In genomic region chr9:32552172-32552872, GRCh38 we compare ENCODE assay signal across 1 cellular context.
A peak's percentile ranks its signal among the peaks of the same experiment; 100 is the strongest.
TF ChIP-seq lines count a peak whose summit lies in the region.

TSS of gene SMIM27 (plus strand) at chr9:32552327. CDS start at chr9:32552435, 108 bp downstream.
TSS of gene TOPORS (minus strand) at chr9:32552586. CDS start at chr9:32552436, 150 bp downstream.

TF ChIP-seq in HEK293, 187 proteins besides CTCF, POLR2A, EP300 and RAD21 (continued from another document and continues in another):
- TF ChIP-seq ZNF529 (tag by site-specific recombination; IDR thresholded peaks at IDR 0.05; ENCODE audit: insufficient replicate concordance) (no peak), ZNF555 (tag by site-specific recombination; conservative IDR thresholded peaks at IDR 0.05) (no peak), ZNF423 (tag by site-specific recombination; IDR thresholded peaks at IDR 0.05) (no peak), ZSCAN23 (tag by site-specific recombination; IDR thresholded peaks at IDR 0.05) (no peak), REPIN1 (tag by site-specific recombination; IDR thresholded peaks at IDR 0.05; ENCODE audit: low read depth) (no peak), ZBTB11 (tag by site-specific recombination; conservative IDR thresholded peaks at IDR 0.05; ENCODE audit: low read depth) (peak; percentile 94), ZNF362 (tag by site-specific recombination; IDR thresholded peaks at IDR 0.05) (0 out of 2 replicates have a peak, but pooled peaks have one; percentile 0), ZNF16 (tag by site-specific recombination; IDR thresholded peaks at IDR 0.05; ENCODE audit: low read depth) (no peak), ZNF175 (tag by site-specific recombination; IDR thresholded peaks at IDR 0.05) (no peak), ZBTB20 (tag by site-specific recombination; IDR thresholded peaks at IDR 0.05) (peak; percentile 94), ZEB2 (tag by site-specific recombination; IDR thresholded peaks at IDR 0.05) (peak; percentile 46; the same call in 1 of the 2 replicates), ZFP41 (tag by site-specific recombination; IDR thresholded peaks at IDR 0.05; ENCODE audit: borderline replicate concordance) (no peak), ZNF548 (tag by site-specific recombination; IDR thresholded peaks at IDR 0.05) (no peak), KLF1 (tag by site-specific recombination; IDR thresholded peaks at IDR 0.05) (no peak), ZIC2 (tag by site-specific recombination; IDR thresholded peaks at IDR 0.05) (no peak), ZBTB21 (tag by site-specific recombination; IDR thresholded peaks at IDR 0.05) (peak; percentile 43; the same call in 1 of the 2 replicates), SALL2 (tag by site-specific recombination; IDR thresholded peaks at IDR 0.05; ENCODE audit: borderline replicate concordance) (no peak), ZNF23 (tag by site-specific recombination; IDR thresholded peaks at IDR 0.05; ENCODE audit: borderline replicate concordance) (no peak), WT1 (tag by site-specific recombination; IDR thresholded peaks at IDR 0.05) (peak; percentile 51), ZNF629 (tag by site-specific recombination; IDR thresholded peaks at IDR 0.05) (peak; percentile 82), ZNF660 (tag by site-specific recombination; IDR thresholded peaks at IDR 0.05) (peak; percentile 76), YY2 (tag by site-specific recombination; IDR thresholded peaks at IDR 0.05) (peak; percentile 71), ZNF707 (tag by site-specific recombination; IDR thresholded peaks at IDR 0.05) (no peak), ZNF341 (tag by site-specific recombination; IDR thresholded peaks at IDR 0.05; ENCODE audit: low read depth) (peak; percentile 84), KLF8 (tag by site-specific recombination; IDR thresholded peaks at IDR 0.05) (peak; percentile 80), ZNF624 (tag by site-specific recombination; IDR thresholded peaks at IDR 0.05) (no peak), ZNF24 (tag by site-specific recombination; IDR thresholded peaks at IDR 0.05) (peak; percentile 76), ZNF138 (tag by site-specific recombination; IDR thresholded peaks at IDR 0.05; ENCODE audit: borderline replicate concordance) (no peak), GLIS2 (tag by site-specific recombination; IDR thresholded peaks at IDR 0.05) (peak; percentile 33; the same call in 1 of the 2 replicates), FEZF1 (tag by site-specific recombination; IDR thresholded peaks at IDR 0.05) (no peak), ZNF701 (tag by site-specific recombination; IDR thresholded peaks at IDR 0.05) (no peak), GLI2 (tag by site-specific recombination; IDR thresholded peaks at IDR 0.05; ENCODE audit: borderline replicate concordance, low read depth) (no peak), OSR2 (tag by site-specific recombination; IDR thresholded peaks at IDR 0.05) (0 out of 2 replicates have a peak, but pooled peaks have one; percentile 44), ZNF561 (tag by site-specific recombination; IDR thresholded peaks at IDR 0.05; ENCODE audit: borderline replicate concordance) (peak; percentile 56; the same call in 1 of the 2 replicates), ZNF48 (tag by site-specific recombination; IDR thresholded peaks at IDR 0.05) (no peak), ZNF488 (tag by site-specific recombination; IDR thresholded peaks at IDR 0.05) (no peak), ZNF302 (tag by site-specific recombination; IDR thresholded peaks at IDR 0.05; ENCODE audit: low read depth) (no peak), ZNF133 (tag by site-specific recombination; IDR thresholded peaks at IDR 0.05) (no peak), ZNF433 (tag by site-specific recombination; IDR thresholded peaks at IDR 0.05; ENCODE audit: low read depth) (no peak), BCL11B (tag by site-specific recombination; IDR thresholded peaks at IDR 0.05; ENCODE audit: low read depth) (no peak), SP3 (tag by site-specific recombination; IDR thresholded peaks at IDR 0.05) (peak; percentile 97), ZNF214 (tag by site-specific recombination; IDR thresholded peaks at IDR 0.05; ENCODE audit: borderline replicate concordance) (no peak)
- TF ChIP-seq, protein P1, sequence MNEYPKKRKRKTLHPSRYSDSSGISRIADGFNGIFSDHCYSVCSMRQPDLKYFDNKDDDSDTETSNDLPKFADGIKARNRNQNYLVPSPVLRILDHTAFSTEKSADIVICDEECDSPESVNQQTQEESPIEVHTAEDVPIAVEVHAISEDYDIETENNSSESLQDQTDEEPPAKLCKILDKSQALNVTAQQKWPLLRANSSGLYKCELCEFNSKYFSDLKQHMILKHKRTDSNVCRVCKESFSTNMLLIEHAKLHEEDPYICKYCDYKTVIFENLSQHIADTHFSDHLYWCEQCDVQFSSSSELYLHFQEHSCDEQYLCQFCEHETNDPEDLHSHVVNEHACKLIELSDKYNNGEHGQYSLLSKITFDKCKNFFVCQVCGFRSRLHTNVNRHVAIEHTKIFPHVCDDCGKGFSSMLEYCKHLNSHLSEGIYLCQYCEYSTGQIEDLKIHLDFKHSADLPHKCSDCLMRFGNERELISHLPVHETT (tag by site-specific recombination; IDR thresholded peaks at IDR 0.05) = peak; percentile 51; the same call in 1 of the 2 replicates
- TF ChIP-seq, protein P2, sequence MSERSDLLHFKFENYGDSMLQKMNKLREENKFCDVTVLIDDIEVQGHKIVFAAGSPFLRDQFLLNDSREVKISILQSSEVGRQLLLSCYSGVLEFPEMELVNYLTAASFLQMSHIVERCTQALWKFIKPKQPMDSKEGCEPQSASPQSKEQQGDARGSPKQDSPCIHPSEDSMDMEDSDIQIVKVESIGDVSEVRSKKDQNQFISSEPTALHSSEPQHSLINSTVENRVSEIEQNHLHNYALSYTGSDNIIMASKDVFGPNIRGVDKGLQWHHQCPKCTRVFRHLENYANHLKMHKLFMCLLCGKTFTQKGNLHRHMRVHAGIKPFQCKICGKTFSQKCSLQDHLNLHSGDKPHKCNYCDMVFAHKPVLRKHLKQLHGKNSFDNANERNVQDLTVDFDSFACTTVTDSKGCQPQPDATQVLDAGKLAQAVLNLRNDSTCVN (tag by site-specific recombination; optimal IDR thresholded peaks at IDR 0.05) = peak; percentile 60
- TF ChIP-seq, protein P3, sequence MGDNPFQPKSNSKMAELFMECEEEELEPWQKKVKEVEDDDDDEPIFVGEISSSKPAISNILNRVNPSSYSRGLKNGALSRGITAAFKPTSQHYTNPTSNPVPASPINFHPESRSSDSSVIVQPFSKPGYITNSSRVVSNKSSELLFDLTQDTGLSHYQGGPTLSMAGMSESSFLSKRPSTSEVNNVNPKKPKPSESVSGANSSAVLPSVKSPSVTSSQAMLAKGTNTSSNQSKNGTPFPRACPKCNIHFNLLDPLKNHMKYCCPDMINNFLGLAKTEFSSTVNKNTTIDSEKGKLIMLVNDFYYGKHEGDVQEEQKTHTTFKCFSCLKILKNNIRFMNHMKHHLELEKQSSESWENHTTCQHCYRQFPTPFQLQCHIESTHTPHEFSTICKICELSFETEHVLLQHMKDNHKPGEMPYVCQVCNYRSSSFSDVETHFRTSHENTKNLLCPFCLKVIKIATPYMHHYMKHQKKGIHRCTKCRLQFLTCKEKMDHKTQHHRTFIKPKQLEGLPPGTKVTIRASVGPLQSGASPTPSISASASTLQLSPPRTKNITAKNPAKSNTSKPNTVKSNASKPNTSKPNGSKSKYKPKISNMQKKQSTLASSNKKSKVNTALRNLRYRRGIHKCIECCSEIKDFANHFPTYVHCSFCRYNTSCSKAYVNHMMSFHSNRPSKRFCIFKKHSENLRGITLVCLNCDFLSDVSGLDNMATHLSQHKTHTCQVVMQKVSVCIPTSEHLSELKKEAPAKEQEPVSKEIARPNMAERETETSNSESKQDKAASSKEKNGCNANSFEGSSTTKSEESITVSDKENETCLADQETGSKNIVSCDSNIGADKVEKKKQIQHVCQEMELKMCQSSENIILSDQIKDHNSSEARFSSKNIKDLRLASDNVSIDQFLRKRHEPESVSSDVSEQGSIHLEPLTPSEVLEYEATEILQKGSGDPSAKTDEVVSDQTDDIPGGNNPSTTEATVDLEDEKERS (tag by site-specific recombination; IDR thresholded peaks at IDR 0.05) = no peak
- TF ChIP-seq, protein P4, sequence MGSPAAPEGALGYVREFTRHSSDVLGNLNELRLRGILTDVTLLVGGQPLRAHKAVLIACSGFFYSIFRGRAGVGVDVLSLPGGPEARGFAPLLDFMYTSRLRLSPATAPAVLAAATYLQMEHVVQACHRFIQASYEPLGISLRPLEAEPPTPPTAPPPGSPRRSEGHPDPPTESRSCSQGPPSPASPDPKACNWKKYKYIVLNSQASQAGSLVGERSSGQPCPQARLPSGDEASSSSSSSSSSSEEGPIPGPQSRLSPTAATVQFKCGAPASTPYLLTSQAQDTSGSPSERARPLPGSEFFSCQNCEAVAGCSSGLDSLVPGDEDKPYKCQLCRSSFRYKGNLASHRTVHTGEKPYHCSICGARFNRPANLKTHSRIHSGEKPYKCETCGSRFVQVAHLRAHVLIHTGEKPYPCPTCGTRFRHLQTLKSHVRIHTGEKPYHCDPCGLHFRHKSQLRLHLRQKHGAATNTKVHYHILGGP (tag by site-specific recombination; IDR thresholded peaks at IDR 0.05) = no peak
- TF ChIP-seq, protein P5, sequence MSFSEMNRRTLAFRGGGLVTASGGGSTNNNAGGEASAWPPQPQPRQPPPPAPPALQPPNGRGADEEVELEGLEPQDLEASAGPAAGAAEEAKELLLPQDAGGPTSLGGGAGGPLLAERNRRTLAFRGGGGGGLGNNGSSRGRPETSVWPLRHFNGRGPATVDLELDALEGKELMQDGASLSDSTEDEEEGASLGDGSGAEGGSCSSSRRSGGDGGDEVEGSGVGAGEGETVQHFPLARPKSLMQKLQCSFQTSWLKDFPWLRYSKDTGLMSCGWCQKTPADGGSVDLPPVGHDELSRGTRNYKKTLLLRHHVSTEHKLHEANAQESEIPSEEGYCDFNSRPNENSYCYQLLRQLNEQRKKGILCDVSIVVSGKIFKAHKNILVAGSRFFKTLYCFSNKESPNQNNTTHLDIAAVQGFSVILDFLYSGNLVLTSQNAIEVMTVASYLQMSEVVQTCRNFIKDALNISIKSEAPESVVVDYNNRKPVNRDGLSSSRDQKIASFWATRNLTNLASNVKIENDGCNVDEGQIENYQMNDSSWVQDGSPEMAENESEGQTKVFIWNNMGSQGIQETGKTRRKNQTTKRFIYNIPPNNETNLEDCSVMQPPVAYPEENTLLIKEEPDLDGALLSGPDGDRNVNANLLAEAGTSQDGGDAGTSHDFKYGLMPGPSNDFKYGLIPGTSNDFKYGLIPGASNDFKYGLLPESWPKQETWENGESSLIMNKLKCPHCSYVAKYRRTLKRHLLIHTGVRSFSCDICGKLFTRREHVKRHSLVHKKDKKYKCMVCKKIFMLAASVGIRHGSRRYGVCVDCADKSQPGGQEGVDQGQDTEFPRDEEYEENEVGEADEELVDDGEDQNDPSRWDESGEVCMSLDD (tag by site-specific recombination; IDR thresholded peaks at IDR 0.05) = peak; percentile 56
- TF ChIP-seq, protein P6, sequence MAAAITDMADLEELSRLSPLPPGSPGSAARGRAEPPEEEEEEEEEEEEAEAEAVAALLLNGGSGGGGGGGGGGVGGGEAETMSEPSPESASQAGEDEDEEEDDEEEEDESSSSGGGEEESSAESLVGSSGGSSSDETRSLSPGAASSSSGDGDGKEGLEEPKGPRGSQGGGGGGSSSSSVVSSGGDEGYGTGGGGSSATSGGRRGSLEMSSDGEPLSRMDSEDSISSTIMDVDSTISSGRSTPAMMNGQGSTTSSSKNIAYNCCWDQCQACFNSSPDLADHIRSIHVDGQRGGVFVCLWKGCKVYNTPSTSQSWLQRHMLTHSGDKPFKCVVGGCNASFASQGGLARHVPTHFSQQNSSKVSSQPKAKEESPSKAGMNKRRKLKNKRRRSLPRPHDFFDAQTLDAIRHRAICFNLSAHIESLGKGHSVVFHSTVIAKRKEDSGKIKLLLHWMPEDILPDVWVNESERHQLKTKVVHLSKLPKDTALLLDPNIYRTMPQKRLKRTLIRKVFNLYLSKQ (tag by site-specific recombination; IDR thresholded peaks at IDR 0.05; ENCODE audit: borderline replicate concordance) = no peak
